Comparison of ENCODE assay signal across 21 cellular contexts in genomic region chr13:42073683-42074082, GRCh38.
"Had no signal": no experiment of that assay in that cellular context is flagged by ENCODE, and none has a peak within 500 bp of the region (broad histone marks: within the 10 kb centered on the region; RNA-seq: fewer than 3 reads in every experiment).

No MANE protein-coding gene starts in this region.

- H3K4me1 Mint-ChIP-seq: central memory CD8-positive, alpha-beta T cell had no signal

- H3K4me3 ChIP-seq: gastrocnemius medialis, left lung, lung, mucosa of descending colon, psoas muscle, skin epidermis, stomach, thoracic aorta, transverse colon had no signal

- H3K36me3 ChIP-seq: gastrocnemius medialis, left lung, neutrophil, stomach, thoracic aorta, transverse colon had no signal

- H3K4me1 ChIP-seq: left lung, psoas muscle had no signal

- H3K27me3 ChIP-seq: gastrocnemius medialis, left lung, neutrophil, stomach, transverse colon had no signal

- H3K4me3 Mint-ChIP-seq: central memory CD8-positive, alpha-beta T cell; naive thymus-derived CD8-positive, alpha-beta T cell had no signal

- H3K27ac ChIP-seq: gastrocnemius medialis, left lung, neutrophil, psoas muscle, skin epidermis, stomach, thoracic aorta, transverse colon had no signal

- H3K27me3 Mint-ChIP-seq: central memory CD8-positive, alpha-beta T cell; naive thymus-derived CD8-positive, alpha-beta T cell had no signal

- ATAC-seq: esophagus mucosa; gastrocnemius medialis; left lung; mucosa of descending colon; naive thymus-derived CD8-positive, alpha-beta T cell; psoas muscle; sciatic nerve had no signal

- H3K9me3 ChIP-seq: gastrocnemius medialis, left lung, mucosa of descending colon, neutrophil, psoas muscle, stomach, thoracic aorta, transverse colon had no signal

- DNase-seq: gastrocnemius medialis; islet precursor cell; left lung; mesendoderm; mucosa of descending colon; naive thymus-derived CD8-positive, alpha-beta T cell; psoas muscle; retina; stimulated activated CD4-positive, alpha-beta T cell treated with anti-CD3 and anti-CD28 coated beads, Interleukin-2, amount 100 ng/mL, for 24 hours; stimulated activated CD4-positive, alpha-beta T cell treated with anti-CD3 and anti-CD28 coated beads, Interleukin-4, amount 100 ng/mL, for 4 hours; stimulated activated naive CD4-positive, alpha-beta T cell; stomach; substantia nigra; transverse colon had no signal

- H3K9me3 Mint-ChIP-seq: central memory CD8-positive, alpha-beta T cell; naive thymus-derived CD8-positive, alpha-beta T cell had no signal
